In genomic region chr2:118822572-118822971, GRCh38 we compare ENCODE assay signal across 1 cellular context.
TF ChIP-seq lines count a peak whose summit lies in the region.

No MANE protein-coding gene starts in this region.

TF ChIP-seq in K562, 482 proteins besides CTCF, POLR2A, EP300 and RAD21 (continued from another document and continues in another):
- TF ChIP-seq REST (CRISPR knock-in tag; IDR thresholded peaks at IDR 0.05; ENCODE audit: low read depth) = no peak
- TF ChIP-seq PYGO2 (tag; IDR thresholded peaks at IDR 0.05) = no peak
- no peak for TF ChIP-seq ZC3H4 (CRISPR knock-in tag; IDR thresholded peaks at IDR 0.05; ENCODE audit: borderline replicate concordance)
- no peak for TF ChIP-seq ATF6 (CRISPR knock-in tag; IDR thresholded peaks at IDR 0.05)
- no peak for TF ChIP-seq PBX2 (CRISPR knock-in tag; IDR thresholded peaks at IDR 0.05; ENCODE audit: low read depth)
- TF ChIP-seq PBX2 (tag; conservative IDR thresholded peaks at IDR 0.05; ENCODE audit: low read depth) = no peak
- TF ChIP-seq SREBF2 (CRISPR knock-in tag; IDR thresholded peaks at IDR 0.05) = no peak
- no peak for TF ChIP-seq SP2 (IDR thresholded peaks at IDR 0.05; ENCODE audit: extremely low read depth, low read depth, low read length, poor library complexity, severe bottlenecking)
- TF ChIP-seq BRF1 (IDR thresholded peaks at IDR 0.05; ENCODE audit: borderline replicate concordance, extremely low read depth, insufficient read length) = no peak
- TF ChIP-seq ZNF586 (CRISPR knock-in tag; conservative IDR thresholded peaks at IDR 0.05) = no peak
- no peak for TF ChIP-seq ZBTB5 (IDR thresholded peaks at IDR 0.05)
- no peak for TF ChIP-seq BRCA1 (IDR thresholded peaks at IDR 0.05)
- no peak for TF ChIP-seq BRCA1 (CRISPR knock-in tag; IDR thresholded peaks at IDR 0.05)
- no peak for TF ChIP-seq ZBTB11 (CRISPR knock-in tag; IDR thresholded peaks at IDR 0.05)
- no peak for TF ChIP-seq ZNF212 (CRISPR knock-in tag; IDR thresholded peaks at IDR 0.05)
- no peak for TF ChIP-seq KLF1 (tag; IDR thresholded peaks at IDR 0.05)
- TF ChIP-seq HNRNPH1 (optimal IDR thresholded peaks at IDR 0.05; ENCODE audit: low read depth, low read length) = no peak
- TF ChIP-seq ZNF507 (tag; conservative IDR thresholded peaks at IDR 0.05) = no peak
- TF ChIP-seq NFE2 (IDR thresholded peaks at IDR 0.05; ENCODE audit: low read depth) = no peak
- TF ChIP-seq SIN3B (IDR thresholded peaks at IDR 0.05; ENCODE audit: low read depth) = no peak
- no peak for TF ChIP-seq MTA3 (IDR thresholded peaks at IDR 0.05; ENCODE audit: borderline replicate concordance)
- TF ChIP-seq ETV6 (IDR thresholded peaks at IDR 0.05; ENCODE audit: borderline replicate concordance in 1 of 2, low read depth in 2 of 2, low read length in 1 of 2) = no peak
- TF ChIP-seq ETV6 (CRISPR knock-in tag; IDR thresholded peaks at IDR 0.05; ENCODE audit: borderline replicate concordance) = no peak
- no peak for TF ChIP-seq NR1H2 (CRISPR knock-in tag; IDR thresholded peaks at IDR 0.05)
- TF ChIP-seq THRB (CRISPR knock-in tag; conservative IDR thresholded peaks at IDR 0.05) = no peak
- TF ChIP-seq CC2D1A (IDR thresholded peaks at IDR 0.05) = no peak
- TF ChIP-seq CHD1 (IDR thresholded peaks at IDR 0.05; ENCODE audit: low read length) = no peak
- no peak for TF ChIP-seq RNF2 (IDR thresholded peaks at IDR 0.05)
- TF ChIP-seq HES1 (IDR thresholded peaks at IDR 0.05; ENCODE audit: low read depth) = no peak
- no peak for TF ChIP-seq MCM3 (IDR thresholded peaks at IDR 0.05)
- no peak for TF ChIP-seq ZNF717 (CRISPR knock-in tag; IDR thresholded peaks at IDR 0.05)
- TF ChIP-seq CBFA2T3 (IDR thresholded peaks at IDR 0.05) = 0 out of 2 replicates have a peak, but pooled peaks have one; percentile 25
- no peak for TF ChIP-seq KHSRP (IDR thresholded peaks at IDR 0.05)
- TF ChIP-seq SMAD1 (IDR thresholded peaks at IDR 0.05; ENCODE audit: low read depth, low read length, partially characterized antibody) = no peak
- no peak for TF ChIP-seq GTF2B (IDR thresholded peaks at IDR 0.05; ENCODE audit: extremely low read depth, insufficient read length)
- TF ChIP-seq THRA (IDR thresholded peaks at IDR 0.05) = no peak
- no peak for TF ChIP-seq EP400 (IDR thresholded peaks at IDR 0.05)
- TF ChIP-seq EZH2 (IDR thresholded peaks at IDR 0.05; ENCODE audit: borderline replicate concordance, low read depth, low read length) = no peak
- TF ChIP-seq GABPB2 (CRISPR knock-in tag; conservative IDR thresholded peaks at IDR 0.05) = no peak
- TF ChIP-seq TCF3 (CRISPR knock-in tag; IDR thresholded peaks at IDR 0.05) = peak; percentile 53
- peak; percentile 47 to 63 for TF ChIP-seq MNT (conservative IDR thresholded peaks at IDR 0.05)
- TF ChIP-seq RFX1 (IDR thresholded peaks at IDR 0.05) = no peak
- no peak for TF ChIP-seq SIX5 (IDR thresholded peaks at IDR 0.05; ENCODE audit: borderline replicate concordance in 1 of 2, insufficient read depth in 1 of 2, low read depth in 1 of 2, low read length in 2 of 2)
- no peak for TF ChIP-seq PTTG1 (tag; IDR thresholded peaks at IDR 0.05; ENCODE audit: low read depth)
- TF ChIP-seq U2AF2 (optimal IDR thresholded peaks at IDR 0.05; ENCODE audit: low read depth, low read length) = no peak
- peak; percentile 61 for TF ChIP-seq ARID1B (IDR thresholded peaks at IDR 0.05)
- TF ChIP-seq ZNF143 (CRISPR knock-in tag; IDR thresholded peaks at IDR 0.05) = no peak
- TF ChIP-seq POLR3A (IDR thresholded peaks at IDR 0.05; ENCODE audit: borderline replicate concordance, extremely low read depth, insufficient read depth, insufficient read length) = no peak
